26 cellular contexts compared by ENCODE assay signal in the genomic region with DNA sequence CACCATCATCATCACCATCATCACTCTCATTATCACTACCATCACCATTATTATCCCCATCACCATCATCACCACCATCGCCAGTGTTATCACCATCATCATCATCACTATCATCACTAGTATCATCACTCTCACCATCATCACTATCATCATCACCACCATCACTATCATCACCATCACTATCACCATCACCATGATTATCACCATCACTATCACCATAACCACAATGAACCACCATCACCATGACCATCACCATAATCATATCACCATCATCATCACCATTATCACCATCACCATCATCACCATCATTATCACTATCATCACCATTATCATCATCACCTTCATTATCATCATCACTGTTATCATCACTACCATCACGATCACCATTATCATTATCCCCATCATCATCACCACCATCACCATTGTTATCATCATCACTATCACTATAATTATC.
"Had no signal": no experiment of that assay in that cellular context is flagged by ENCODE, and none has a peak within 500 bp of the region (broad histone marks: within the 10 kb centered on the region; RNA-seq: fewer than 3 reads in every experiment).

No MANE protein-coding gene starts in this region.

- H3K27me3 ChIP-seq: brain microvascular endothelial cell, dorsolateral prefrontal cortex, esophagus squamous epithelium had no signal

- H3K36me3 ChIP-seq: brain microvascular endothelial cell, esophagus squamous epithelium had no signal

- FAIRE-seq: astrocyte, bronchial epithelial cell, frontal cortex had no signal

- H3K27ac ChIP-seq: brain microvascular endothelial cell, coronary artery, dorsolateral prefrontal cortex, esophagus squamous epithelium had no signal

- H3K4me3 ChIP-seq: coronary artery, dorsolateral prefrontal cortex, esophagus squamous epithelium had no signal

- ATAC-seq: activated naive CD4-positive, alpha-beta T cell treated with anti-CD3 and anti-CD28 coated beads, Interleukin-2, amount 50 U/mL, for 72 hours; activated T-cell treated with anti-CD3 and anti-CD28 coated beads, Interleukin-2, amount 50 U/mL, for 72 hours had no signal

- H3K9me3 ChIP-seq: esophagus squamous epithelium had no signal

- DNase-seq: activated CD4-positive, alpha-beta memory T cell treated with anti-CD3 and anti-CD28 coated beads, Interleukin-2, amount 10 ng/mL, durations not matched to agents 7 days and 5 days; activated CD4-positive, alpha-beta T cell treated with anti-CD3 and anti-CD28 coated beads for 4 hours; activated CD4-positive, alpha-beta T cell treated with anti-CD3 and anti-CD28 coated beads, Interleukin-2, amount 10 ng/mL, durations not matched to agents 7 days and 5 days; activated CD4-positive, alpha-beta T cell treated with anti-CD3 and anti-CD28 coated beads, Interleukin-2, amount 50 U/mL, for 4 hours; activated CD4-positive, CD25-positive, alpha-beta regulatory T cell; activated CD4-positive, CD25-positive, alpha-beta regulatory T cell treated with anti-CD3 and anti-CD28 coated beads, Interleukin-2, amount 50 U/mL, for 72 hours; activated CD8-positive, alpha-beta memory T cell treated with anti-CD3 and anti-CD28 coated beads, Interleukin-2, amount 50 U/mL, for 48 hours; activated gamma-delta T cell; activated naive CD4-positive, alpha-beta T cell; activated naive CD4-positive, alpha-beta T cell treated with anti-CD3 and anti-CD28 coated beads, Interleukin-2, amount 10 ng/mL, durations not matched to agents 7 days and 5 days; activated naive CD8-positive, alpha-beta T cell treated with anti-CD3 and anti-CD28 coated beads, Interleukin-2, amount 10 ng/mL, durations not matched to agents 7 days and 5 days; activated T-cell treated with anti-CD3 and anti-CD28 coated beads for 4 hours; activated T-cell treated with anti-CD3 and anti-CD28 coated beads, Interleukin-2, amount 50 U/mL, for 24 hours; activated T-cell treated with anti-CD3 and anti-CD28 coated beads, Interleukin-2, amount 50 U/mL, for 72 hours; brain microvascular endothelial cell; dorsolateral prefrontal cortex; effector memory CD4-positive, alpha-beta T cell; esophagus squamous epithelium; foreskin fibroblast; head of caudate nucleus; T-helper 2 cell had no signal

- H3K4me1 ChIP-seq: esophagus squamous epithelium had no signal
